ENCODE assay signal across 13 cellular contexts in genomic region chr3:169965562-169965961, GRCh38. TPM values are rescaled to one million over a fixed set of nuclear protein-coding genes. Genes with fewer than 3 reads are reported as not detected.
DNase-seq lines count a peak whose midpoint lies in the region; ATAC-seq and TF ChIP-seq lines count a peak whose summit lies in the region.
"Had no signal": no experiment of that assay in that cellular context is flagged by ENCODE, and none has a peak within 500 bp of the region (broad histone marks: within the 10 kb centered on the region; RNA-seq: fewer than 3 reads in every experiment).

No MANE protein-coding gene starts in this region.

- TF ChIP-seq CTCF in VCaP (conservative IDR thresholded peaks at IDR 0.05) (no peak), stomach (IDR thresholded peaks at IDR 0.05) (no peak), upper lobe of left lung (IDR thresholded peaks at IDR 0.05) (no peak), foreskin keratinocyte (conservative IDR thresholded peaks at IDR 0.05) (no peak), lower leg skin (IDR thresholded peaks at IDR 0.05) (no peak)

- peaks cover 54% of the 10 kb centered on the region for H3K4me1 Mint-ChIP-seq in activated naive CD4-positive, alpha-beta T cell treated with anti-CD3 and anti-CD28 coated beads for 36 hours (ENCODE audit: low read depth)

- H3K27me3 ChIP-seq in stomach = no peaks in the 10 kb centered on the region
- H3K27me3 ChIP-seq in upper lobe of left lung = no peaks in the 10 kb centered on the region
- H3K27me3 ChIP-seq in foreskin keratinocyte = peaks cover 6% of the 10 kb centered on the region

- H3K36me3 ChIP-seq in stomach (peaks cover 0 to 6% (median 0%) of the 10 kb centered on the region in 4 donors), upper lobe of left lung (no peaks in the 10 kb centered on the region)

- peak overlapping the region; percentile 96 for H3K4me3 Mint-ChIP-seq in activated naive CD4-positive, alpha-beta T cell treated with anti-CD3 and anti-CD28 coated beads for 36 hours

- CTCF ChIA-PET in activated naive CD4-positive, alpha-beta T cell treated with anti-CD3 and anti-CD28 coated beads for 36 hours (lab: Charles Lee) = interaction anchor here (0.6 to 3.0 kb wide), 14 partner anchors 12 to 207 kb away, joined by 3 to 11 read pairs (median 4); no protein-coding TSS in a partner anchor

- H3K9me3 ChIP-seq in iPS-18c (ENCODE audit: control insufficient read depth, insufficient read depth, low read length) = no peaks in the 10 kb centered on the region
- no peaks in the 10 kb centered on the region for H3K9me3 ChIP-seq in stomach
- H3K9me3 ChIP-seq in upper lobe of left lung = no peaks in the 10 kb centered on the region

- H3K4me1 ChIP-seq in stomach (peaks cover 10 to 42% (median 31%) of the 10 kb centered on the region in 4 donors), upper lobe of left lung (peaks cover 23 to 30% (median 28%) of the 10 kb centered on the region in 4 donors), foreskin keratinocyte (peaks cover 14% of the 10 kb centered on the region)

- no peak for ATAC-seq in upper lobe of left lung (ENCODE audit: low FRiP score in 2 of 2)
- no peak for ATAC-seq in foreskin keratinocyte

- TF ChIP-seq POLR2A in stomach (IDR thresholded peaks at IDR 0.05) (no peak), upper lobe of left lung (IDR thresholded peaks at IDR 0.05) (no peak), lower leg skin (IDR thresholded peaks at IDR 0.05) (no peak)

- DNase-seq in activated naive CD4-positive, alpha-beta T cell treated with anti-CD3 and anti-CD28 coated beads for 36 hours = no peak
- no peak for DNase-seq in activated naive CD4-positive, alpha-beta T cell treated with Interleukin-2 at 50 U/mL for 16 hours
- DNase-seq in stomach = no peak
- no peak for DNase-seq in upper lobe of left lung
- DNase-seq in foreskin keratinocyte = no peak
- DNase-seq in lower leg skin (ENCODE audit: low spot score in 2 of 2) = no peak
- DNase-seq: stimulated activated CD8-positive, alpha-beta memory T cell treated with anti-CD3 and anti-CD28 coated beads, Interleukin-4, amount 100 ng/mL, for 48 hours had no signal

- no peaks in the 10 kb centered on the region for H3K27me3 Mint-ChIP-seq in activated naive CD4-positive, alpha-beta T cell treated with anti-CD3 and anti-CD28 coated beads for 36 hours (ENCODE audit: low read depth)

- peaks cover 6% of the 10 kb centered on the region for H3K9me3 Mint-ChIP-seq in activated naive CD4-positive, alpha-beta T cell treated with anti-CD3 and anti-CD28 coated beads for 36 hours

- intact Hi-C loops in activated naive CD4-positive, alpha-beta T cell treated with anti-CD3 and anti-CD28 coated beads for 36 hours (cut with micrococcal nuclease) = loop anchor here (5.0 kb wide), 1 partner anchor 392 kb away; the partner anchor contains the start of gene SKIL
- intact Hi-C loops in stomach (cut with DNase I; ENCODE audit: low total_unique reads) (no loop called here), lower leg skin (cut with DNase I; ENCODE audit: low total_unique reads) (no loop called here)

- TF ChIP-seq EP300 in stomach (IDR thresholded peaks at IDR 0.05) (no peak), upper lobe of left lung (IDR thresholded peaks at IDR 0.05) (no peak)

- peak overlapping the region; percentile 89 for H3K27ac ChIP-seq in VCaP
- peak overlapping the region in 3 of 5 donors; percentile 94 to 99 (median 95) for H3K27ac ChIP-seq in stomach
- H3K27ac ChIP-seq in upper lobe of left lung = no peak overlapping the region
- no peak overlapping the region for H3K27ac ChIP-seq in foreskin keratinocyte

- H3K4me3 ChIP-seq in iPS-18c (ENCODE audit: insufficient read depth, low read depth, low read length) (peak overlapping the region; percentile 86; the same call in 1 of the 2 replicates), stomach (peak overlapping the region in 3 of 4 donors; percentile 67 to 81 (median 78)), upper lobe of left lung (peak overlapping the region in 1 of 4 donors; percentile 82), lower leg skin (ENCODE audit: low read depth, poor library complexity, severe bottlenecking) (no peak overlapping the region)

- peak overlapping the region; percentile 97 for H3K27ac Mint-ChIP-seq in activated naive CD4-positive, alpha-beta T cell treated with anti-CD3 and anti-CD28 coated beads for 36 hours

- peaks cover 5% of the 10 kb centered on the region for H3K36me3 Mint-ChIP-seq in activated naive CD4-positive, alpha-beta T cell treated with anti-CD3 and anti-CD28 coated beads for 36 hours (ENCODE audit: low read depth)

- WGBS in stomach, 5 donors = 87 to 92% (median 90%) methylated on average over 11 of the region's 11 CpGs
- 92 to 95% methylated on average over 11 of the region's 11 CpGs for WGBS in upper lobe of left lung, 2 donors
- 90 to 91% methylated on average over 11 of the region's 11 CpGs for WGBS in lower leg skin, 2 donors

RNA-seq across cellular contexts. Expression of gene SEC62, which starts 1.0 kb away (rescaled TPM):
- 10 to 100 TPM; 60.0 to 73.3 TPM for total RNA-seq in activated naive CD4-positive, alpha-beta T cell treated with anti-CD3 and anti-CD28 coated beads for 36 hours
- total RNA-seq in stomach (10 to 100 TPM; 12.1 to 79.9 (median 45.5) TPM), upper lobe of left lung (100 to 1,000 TPM in 2 of 6 donors, 10 to 100 TPM in 4; 30.0 to 129 (median 72.9) TPM), foreskin keratinocyte (38.2 and 50.0 TPM in 2 replicates), lower leg skin (10 to 100 TPM; 16.5 to 28.8 (median 22.8) TPM)
- polyA plus RNA-seq in stomach (100 to 1,000 TPM in 1 of 3 donors, 10 to 100 TPM in 2; 38.1 to 239 (median 80.2) TPM), foreskin keratinocyte (48.9 and 50.4 TPM in 2 replicates)

RNA-seq across cellular contexts. Expression of gene SAMD7, which starts 54.2 kb away (rescaled TPM):
- total RNA-seq in activated naive CD4-positive, alpha-beta T cell treated with anti-CD3 and anti-CD28 coated beads for 36 hours = not detected
- not detected for total RNA-seq in stomach
- polyA plus RNA-seq in stomach = not detected
- not detected for total RNA-seq in upper lobe of left lung
- total RNA-seq in foreskin keratinocyte = not detected in 2 replicates
- not detected in 2 replicates for polyA plus RNA-seq in foreskin keratinocyte
- not detected for total RNA-seq in lower leg skin
- total RNA-seq: activated naive CD4-positive, alpha-beta T cell treated with anti-CD3 and anti-CD28 coated beads, Interleukin-2, amount 50 U/mL, for 72 hours; fibroblast of lung; posterior vena cava; SK-MEL-5 had no signal
- polyA plus RNA-seq: fibroblast of lung had no signal

Comparison
In these comparisons a context has a peak if more than half of its experiments do, and no peak if none do; other contexts are left out.
1. H3K27ac ChIP-seq: peak in VCaP (single experiment) and stomach (3 of 5); none in upper lobe of left lung (0 of 4) and foreskin keratinocyte (single experiment).